In genomic region chr4:5719329-5720055, GRCh38 we compare ENCODE assay signal across 23 cellular contexts. TPM values are rescaled to one million over a fixed set of nuclear protein-coding genes. Genes with fewer than 3 reads are reported as not detected.
DNase-seq lines count a peak whose midpoint lies in the region; ATAC-seq and TF ChIP-seq lines count a peak whose summit lies in the region.
"Had no signal": no experiment of that assay in that cellular context is flagged by ENCODE, and none has a peak within 500 bp of the region (broad histone marks: within the 10 kb centered on the region; RNA-seq: fewer than 3 reads in every experiment).

No MANE protein-coding gene starts in this region.

- H3K4ac ChIP-seq in mesenchymal stem cell (ENCODE audit: low read depth in 1 of 2, low read length in 2 of 2), result no peak overlapping the region

- H3K27ac ChIP-seq in mesenchymal stem cell (ENCODE audit: low read length, poor library complexity, severe bottlenecking) (no peak overlapping the region), aorta (ENCODE audit: low read depth in 1 of 2, low read length in 2 of 2) (no peak overlapping the region)
- H3K27ac ChIP-seq: dorsolateral prefrontal cortex, parathyroid adenoma, right lobe of liver, thyroid gland had no signal

- H3K4me3 ChIP-seq in mesenchymal stem cell (ENCODE audit: insufficient read depth in 1 of 2, low read depth in 1 of 2, low read length in 2 of 2) (no peak overlapping the region), aorta (ENCODE audit: low read length in 2 of 2) (no peak overlapping the region)
- H3K4me3 ChIP-seq: dorsolateral prefrontal cortex, right lobe of liver, thyroid gland had no signal

- no peak overlapping the region for H3K18ac ChIP-seq in mesenchymal stem cell (ENCODE audit: low read depth in 1 of 2, low read length in 2 of 2)

- H3K4me1 ChIP-seq in mesenchymal stem cell (ENCODE audit: control insufficient read depth, insufficient read depth, low read depth, low read length) (peaks cover 42% of the 10 kb centered on the region), aorta (ENCODE audit: control insufficient read depth in 1 of 2, insufficient read depth in 2 of 2, low read length in 2 of 2) (peaks cover 0 to 3% of the 10 kb centered on the region in 2 donors)
- H3K4me1 ChIP-seq: BE2C, parathyroid adenoma, right lobe of liver had no signal

- H2AK5ac ChIP-seq in mesenchymal stem cell (ENCODE audit: low read length, severe bottlenecking), result peak overlapping the region; percentile 81

- H3K4me3 Mint-ChIP-seq in WTC11, result no peak overlapping the region
- no peak overlapping the region for H3K4me3 Mint-ChIP-seq in activated T-helper 2 cell treated with anti-CD3 and anti-CD28 coated beads, Interferon-gamma antibody, Interleukin-2, Interleukin-4, amounts not matched to agents 10 μg/mL and 5 μg/mL and 100 μg/mL, durations not matched to agents 14 hours and 24 hours and 36 hours (ENCODE audit: low read depth)
- H3K4me3 Mint-ChIP-seq: activated CD4-positive, alpha-beta memory T cell treated with anti-CD3 and anti-CD28 coated beads for 36 hours; naive thymus-derived CD8-positive, alpha-beta T cell had no signal

- H3K23ac ChIP-seq in mesenchymal stem cell (ENCODE audit: low read length in 2 of 2), result no peak overlapping the region

- peaks cover 18% of the 10 kb centered on the region for H3K36me3 Mint-ChIP-seq in WTC11
- no peaks in the 10 kb centered on the region for H3K36me3 Mint-ChIP-seq in activated T-helper 2 cell treated with anti-CD3 and anti-CD28 coated beads, Interferon-gamma antibody, Interleukin-2, Interleukin-4, amounts not matched to agents 10 μg/mL and 5 μg/mL and 100 μg/mL, durations not matched to agents 14 hours and 24 hours and 36 hours (ENCODE audit: low read depth)

- peak; percentile 57 for ATAC-seq in HG02642 (IDR thresholded peaks at IDR 0.05; ENCODE audit: poor library complexity, unreplicated experiment)
- ATAC-seq in WTC11, result peak; percentile 28; the same call in 1 of the 2 replicates
- no peak for ATAC-seq in aorta (ENCODE audit: low FRiP score)
- ATAC-seq: HepG2; left colon; naive thymus-derived CD8-positive, alpha-beta T cell; right lobe of liver; stimulated activated naive CD8-positive, alpha-beta T cell treated with anti-CD3 and anti-CD28 coated beads, Interleukin-15, Interleukin-2, amounts not matched to agents 100 U/mL and 50 U/mL, for 24 hours had no signal

- H3K4me2 ChIP-seq in mesenchymal stem cell (ENCODE audit: low read length, poor library complexity, severe bottlenecking), result no peak overlapping the region

- TF ChIP-seq CTCF in WTC11 (IDR thresholded peaks at IDR 0.05), result no peak

- H2BK120ac ChIP-seq in mesenchymal stem cell (ENCODE audit: low read depth, low read length), result no peak overlapping the region

- no peak overlapping the region for H2BK12ac ChIP-seq in mesenchymal stem cell (ENCODE audit: low read length in 2 of 2)

- peaks cover 25% of the 10 kb centered on the region for H3K79me1 ChIP-seq in mesenchymal stem cell (replicated peaks; ENCODE audit: low read length, poor library complexity, severe bottlenecking)

- H3K4me1 Mint-ChIP-seq in WTC11, result peaks cover 5% of the 10 kb centered on the region
- H3K4me1 Mint-ChIP-seq in activated T-helper 2 cell treated with anti-CD3 and anti-CD28 coated beads, Interferon-gamma antibody, Interleukin-2, Interleukin-4, amounts not matched to agents 10 μg/mL and 5 μg/mL and 100 μg/mL, durations not matched to agents 14 hours and 24 hours and 36 hours (ENCODE audit: low read depth), result no peaks in the 10 kb centered on the region

- no peak overlapping the region for H4K91ac ChIP-seq in mesenchymal stem cell (ENCODE audit: low read length)

- intact Hi-C loops in aorta (cut with DNase I), result no loop called here
- intact Hi-C loops in activated T-helper 2 cell treated with anti-CD3 and anti-CD28 coated beads, Interferon-gamma antibody, Interleukin-2, Interleukin-4, amounts not matched to agents 10 μg/mL and 5 μg/mL and 100 μg/mL, durations not matched to agents 14 hours and 24 hours and 36 hours (cut with micrococcal nuclease), result no loop called here

- H3K27me3 ChIP-seq in mesenchymal stem cell (ENCODE audit: control insufficient read depth in 1 of 2, insufficient read depth in 1 of 2, low read length in 2 of 2) (no peaks in the 10 kb centered on the region), aorta (ENCODE audit: control insufficient read depth in 1 of 2, insufficient read depth in 2 of 2, low read length in 1 of 2) (no peaks in the 10 kb centered on the region)
- H3K27me3 ChIP-seq: right lobe of liver, thyroid gland had no signal

- CTCF ChIA-PET in WTC11 (lab: Charles Lee), result interaction anchor here (0.9 kb wide), 1 partner anchor 11 kb away, joined by 4 read pairs; the partner anchor contains the start of gene EVC2

- peaks cover 6% of the 10 kb centered on the region; the same call in 1 of the 2 replicates for H3K27me3 Mint-ChIP-seq in WTC11 (ENCODE audit: low read depth)
- H3K27me3 Mint-ChIP-seq in activated T-helper 2 cell treated with anti-CD3 and anti-CD28 coated beads, Interferon-gamma antibody, Interleukin-2, Interleukin-4, amounts not matched to agents 10 μg/mL and 5 μg/mL and 100 μg/mL, durations not matched to agents 14 hours and 24 hours and 36 hours (ENCODE audit: low read depth), result no peaks in the 10 kb centered on the region
- H3K27me3 Mint-ChIP-seq: activated CD4-positive, alpha-beta memory T cell treated with anti-CD3 and anti-CD28 coated beads for 36 hours had no signal

- no peak overlapping the region for H3K14ac ChIP-seq in mesenchymal stem cell (ENCODE audit: low read length in 2 of 2)

- H3K9me3 ChIP-seq in mesenchymal stem cell (ENCODE audit: control insufficient read depth, low read length), result peaks cover 7% of the 10 kb centered on the region
- H3K9me3 ChIP-seq in aorta (ENCODE audit: control insufficient read depth, low read length), result no peaks in the 10 kb centered on the region
- H3K9me3 ChIP-seq: BE2C, right lobe of liver, thyroid gland had no signal

- WGBS in mesenchymal stem cell, result 94% methylated on average over 6 of the region's 7 CpGs
- WGBS in aorta, 2 donors, result 81 to 82% methylated on average over 7 of the region's 7 CpGs

- H2BK15ac ChIP-seq in mesenchymal stem cell (ENCODE audit: low read depth, poor library complexity, severe bottlenecking), result no peak overlapping the region

- H3K9ac ChIP-seq in mesenchymal stem cell (ENCODE audit: low read length), result no peak overlapping the region
- H3K9ac ChIP-seq: parathyroid adenoma had no signal

- DNase-seq in EL (peak; percentile 27), WTC11 (ENCODE audit: low spot score) (no peak), mesenchymal stem cell (no peak), aorta (no peak), HCEC 1CT (no peak)
- DNase-seq in activated T-helper 2 cell treated with anti-CD3 and anti-CD28 coated beads, Interferon-gamma antibody, Interleukin-2, Interleukin-4, amounts not matched to agents 10 μg/mL and 5 μg/mL and 100 μg/mL, durations not matched to agents 14 hours and 24 hours and 36 hours (ENCODE audit: low spot score), result no peak
- no peak for DNase-seq in activated CD8-positive, alpha-beta memory T cell treated with anti-CD3 and anti-CD28 coated beads, Interleukin-2, amount 50 U/mL, for 4 hours
- DNase-seq: activated CD4-positive, alpha-beta memory T cell treated with anti-CD3 and anti-CD28 coated beads for 36 hours; activated CD4-positive, CD25-positive, alpha-beta regulatory T cell; BE2C; dorsolateral prefrontal cortex; left colon; naive thymus-derived CD8-positive, alpha-beta T cell; NCI-H1092; NCI-H1930; OCI-M1; right lobe of liver; stimulated activated naive CD8-positive, alpha-beta T cell treated with anti-CD3 and anti-CD28 coated beads, Interleukin-15, Interleukin-2, amounts not matched to agents 100 U/mL and 50 U/mL, for 24 hours; T1000; thyroid gland had no signal

- POLR2A ChIA-PET in WTC11 (lab: Charles Lee), result no interaction called here

- no peak overlapping the region for H2BK5ac ChIP-seq in mesenchymal stem cell (ENCODE audit: low read depth, low read length, poor library complexity, severe bottlenecking)

- H3K36me3 ChIP-seq in mesenchymal stem cell (ENCODE audit: control insufficient read depth in 1 of 2, insufficient read depth in 2 of 2, low read depth in 1 of 2, low read length in 2 of 2), result peaks cover 16 to 80% of the 10 kb centered on the region in 2 experiments
- H3K36me3 ChIP-seq in aorta (ENCODE audit: control insufficient read depth in 1 of 2, insufficient read depth in 2 of 2, low read length in 1 of 2), result peaks cover 0 to 3% of the 10 kb centered on the region in 2 donors
- H3K36me3 ChIP-seq: BE2C, right lobe of liver, thyroid gland had no signal

- H4K8ac ChIP-seq in mesenchymal stem cell (ENCODE audit: low read length), result no peak overlapping the region

- H2AFZ ChIP-seq in mesenchymal stem cell (ENCODE audit: low read depth, low read length), result no peak overlapping the region
- H2AFZ ChIP-seq: parathyroid adenoma had no signal

- H3K27ac Mint-ChIP-seq in WTC11, result no peak overlapping the region; the same call in 1 of the 2 replicates
- H3K27ac Mint-ChIP-seq in activated T-helper 2 cell treated with anti-CD3 and anti-CD28 coated beads, Interferon-gamma antibody, Interleukin-2, Interleukin-4, amounts not matched to agents 10 μg/mL and 5 μg/mL and 100 μg/mL, durations not matched to agents 14 hours and 24 hours and 36 hours, result no peak overlapping the region
- H3K27ac Mint-ChIP-seq: activated CD4-positive, alpha-beta memory T cell treated with anti-CD3 and anti-CD28 coated beads for 36 hours; naive thymus-derived CD8-positive, alpha-beta T cell had no signal

- H3K9me3 Mint-ChIP-seq in WTC11, result peaks cover 7% of the 10 kb centered on the region
- peaks cover 20% of the 10 kb centered on the region for H3K9me3 Mint-ChIP-seq in activated T-helper 2 cell treated with anti-CD3 and anti-CD28 coated beads, Interferon-gamma antibody, Interleukin-2, Interleukin-4, amounts not matched to agents 10 μg/mL and 5 μg/mL and 100 μg/mL, durations not matched to agents 14 hours and 24 hours and 36 hours

TF ChIP-seq in WTC11, 78 proteins besides CTCF, POLR2A, EP300 and RAD21 (continues in another document):
- no peak for TF ChIP-seq MXD4 (CRISPR knock-in tag; IDR thresholded peaks at IDR 0.05; ENCODE audit: borderline replicate concordance)

RNA-seq across cellular contexts. Expression of gene EVC, which starts 8.5 kb away (rescaled TPM):
- total RNA-seq in WTC11 (2021) (10.4 to 14.0 TPM (median 12.5 TPM) in 3 replicates), aorta (10 to 100 TPM; 33.3 to 58.2 TPM)
- polyA plus RNA-seq in mesenchymal stem cell (2013, experiment 1 of 2), result 14.1 TPM
- 13.4 TPM for polyA plus RNA-seq in mesenchymal stem cell (2013, experiment 2 of 2)
- 10 to 100 TPM in 1 of 2 donors, 1 to 10 TPM in 1; 9.3 to 16.6 TPM for polyA plus RNA-seq in aorta
- total RNA-seq in activated T-helper 2 cell treated with anti-CD3 and anti-CD28 coated beads, Interferon-gamma antibody, Interleukin-2, Interleukin-4, amounts not matched to agents 10 μg/mL and 5 μg/mL and 100 μg/mL, durations not matched to agents 14 hours and 24 hours and 36 hours, result 1.7 and 2.0 TPM in 2 replicates
- polyA plus RNA-seq: naive thymus-derived CD8-positive, alpha-beta T cell had no signal

RNA-seq across cellular contexts. Expression of gene EVC2, which starts 11.1 kb away (rescaled TPM):
- 4.8 to 6.3 TPM (median 5.8 TPM) in 3 replicates for total RNA-seq in WTC11 (2021)
- 2.5 TPM for polyA plus RNA-seq in mesenchymal stem cell (2013, experiment 1 of 2)
- polyA plus RNA-seq in mesenchymal stem cell (2013, experiment 2 of 2), result 2.3 TPM
- total RNA-seq in aorta, result 10 to 100 TPM; 12.2 to 16.0 TPM
- polyA plus RNA-seq in aorta, result 1 to 10 TPM; 2.1 to 5.9 TPM
- 0.43 and 0.67 TPM in 2 replicates for total RNA-seq in activated T-helper 2 cell treated with anti-CD3 and anti-CD28 coated beads, Interferon-gamma antibody, Interleukin-2, Interleukin-4, amounts not matched to agents 10 μg/mL and 5 μg/mL and 100 μg/mL, durations not matched to agents 14 hours and 24 hours and 36 hours
- total RNA-seq: HepG2 had no signal
- polyA plus RNA-seq: HepG2 had no signal
